13 cellular contexts compared by ENCODE assay signal in genomic region chr3:52447512-52448355, GRCh38. TPM values are rescaled to one million over a fixed set of nuclear protein-coding genes. Genes with fewer than 3 reads are reported as not detected.
"Had no signal": no experiment of that assay in that cellular context is flagged by ENCODE, and none has a peak within 500 bp of the region (broad histone marks: within the 10 kb centered on the region; RNA-seq: fewer than 3 reads in every experiment).

No MANE protein-coding gene starts in this region.

- H3K9ac ChIP-seq: parathyroid adenoma had no signal

- FAIRE-seq: frontal cortex had no signal

- H3K36me3 ChIP-seq: suprapubic skin, upper lobe of left lung had no signal

- H3K9me3 ChIP-seq: body of pancreas, suprapubic skin, upper lobe of left lung had no signal

- H3K4me3 ChIP-seq: body of pancreas, skin epidermis, suprapubic skin, upper lobe of left lung had no signal

- DNase-seq: activated gamma-delta T cell, amniotic stem cell, cortex of kidney had no signal

- H3K27ac ChIP-seq: body of pancreas, epithelial cell of prostate, parathyroid adenoma, skin epidermis, suprapubic skin had no signal

- H3K27me3 ChIP-seq: body of pancreas, suprapubic skin, upper lobe of left lung had no signal

RNA-seq across cellular contexts. Expression of gene SEMA3G, which starts 2.8 kb away (rescaled TPM):
- total RNA-seq: activated CD8-positive, alpha-beta T cell treated with anti-CD3 and anti-CD28 coated beads for 36 hours; T-helper 1 cell treated with Interleukin-12 subunit alpha and Interleukin-12 subunit beta and Interleukin-4 antibody, amounts not matched to agents 30 ng/mL and 1 ng/mL, for 36 hours had no signal
- polyA plus RNA-seq: neural cell had no signal
